In genomic region chr2:234753701-234754100, GRCh38 we compare ENCODE assay signal across 32 cellular contexts.
"Had no signal": no experiment of that assay in that cellular context is flagged by ENCODE, and none has a peak within 500 bp of the region (broad histone marks: within the 10 kb centered on the region; RNA-seq: fewer than 3 reads in every experiment).

No MANE protein-coding gene starts in this region.

- H3K36me3 ChIP-seq: colonic mucosa, left lung, thyroid gland, upper lobe of left lung, vagina had no signal

- H3K27ac ChIP-seq: body of pancreas, colonic mucosa, dorsolateral prefrontal cortex, left lung, thyroid gland, upper lobe of left lung, vagina, VCaP had no signal

- ATAC-seq: activated naive CD4-positive, alpha-beta T cell treated with anti-CD3 and anti-CD28 coated beads, Interleukin-2, amount 50 U/mL, for 72 hours; activated T-cell treated with anti-CD3 and anti-CD28 coated beads, Interleukin-2, amount 50 U/mL, for 72 hours; body of pancreas; left lung; right cardiac atrium; stimulated activated effector memory CD8-positive, alpha-beta T cell treated with anti-CD3 and anti-CD28 coated beads, Interleukin-12 subunit alpha, Interleukin-12 subunit beta, amount 100 ng/mL, for 72 hours had no signal

- DNase-seq: activated CD4-positive, alpha-beta T cell treated with anti-CD3 and anti-CD28 coated beads for 4 hours; activated CD4-positive, alpha-beta T cell treated with anti-CD3 and anti-CD28 coated beads, Interleukin-2, amount 50 U/mL, for 4 hours; activated naive CD4-positive, alpha-beta T cell; activated T-cell treated with anti-CD3 and anti-CD28 coated beads for 4 hours; activated T-cell treated with anti-CD3 and anti-CD28 coated beads, Interleukin-2, amount 50 U/mL, for 72 hours; anterior cingulate cortex; body of pancreas; colonic mucosa; dorsolateral prefrontal cortex; effector memory CD4-positive, alpha-beta T cell; erythroblast; foreskin fibroblast; head of caudate nucleus; hippocampal formation; kidney; left lung; naive B cell; nucleus accumbens; right cardiac atrium; stimulated activated CD4-positive, alpha-beta T cell treated with anti-CD3 and anti-CD28 coated beads, Interleukin-4, amount 100 ng/mL, for 24 hours; substantia nigra; T-helper 9 cell; thyroid gland; upper lobe of left lung had no signal

- H3K4me3 Mint-ChIP-seq: activated T-cell treated with anti-CD3 and anti-CD28 coated beads, Interleukin-2, amount 50 U/mL, for 72 hours; naive B cell; stimulated activated effector memory CD8-positive, alpha-beta T cell treated with anti-CD3 and anti-CD28 coated beads, Interleukin-12 subunit alpha, Interleukin-12 subunit beta, amount 100 ng/mL, for 72 hours; stimulated activated naive CD8-positive, alpha-beta T cell treated with anti-CD3 and anti-CD28 coated beads, Interleukin-15, Interleukin-2, amounts not matched to agents 100 ng/mL and 50 ng/mL, for 24 hours; T-helper 1 cell treated with Interleukin-12 subunit alpha and Interleukin-12 subunit beta and Interleukin-4 antibody, amounts not matched to agents 30 μg/mL and 1 μg/mL, for 36 hours had no signal

- H3K4me1 Mint-ChIP-seq: naive B cell; stimulated activated effector memory CD8-positive, alpha-beta T cell treated with anti-CD3 and anti-CD28 coated beads, Interleukin-12 subunit alpha, Interleukin-12 subunit beta, amount 100 ng/mL, for 72 hours had no signal

- H3K9me3 Mint-ChIP-seq: stimulated activated effector memory CD8-positive, alpha-beta T cell treated with anti-CD3 and anti-CD28 coated beads, Interleukin-12 subunit alpha, Interleukin-12 subunit beta, amount 100 ng/mL, for 72 hours had no signal

- H3K9me3 ChIP-seq: body of pancreas, colonic mucosa, left lung, thyroid gland, upper lobe of left lung, vagina had no signal

- H3K4me1 ChIP-seq: body of pancreas, colonic mucosa, left lung, thyroid gland, upper lobe of left lung, vagina had no signal

- H3K36me3 Mint-ChIP-seq: activated naive CD4-positive, alpha-beta T cell treated with anti-CD3 and anti-CD28 coated beads, Interleukin-2, amount 50 U/mL, for 72 hours; naive B cell; stimulated activated effector memory CD8-positive, alpha-beta T cell treated with anti-CD3 and anti-CD28 coated beads, Interleukin-12 subunit alpha, Interleukin-12 subunit beta, amount 100 ng/mL, for 72 hours had no signal

- H3K27me3 ChIP-seq: body of pancreas, colonic mucosa, dorsolateral prefrontal cortex, left lung, thyroid gland, upper lobe of left lung, vagina had no signal

- H3K4me3 ChIP-seq: body of pancreas, colonic mucosa, dorsolateral prefrontal cortex, left lung, lung, skin epidermis, thyroid gland, upper lobe of left lung, vagina had no signal

- H3K27ac Mint-ChIP-seq: activated naive CD4-positive, alpha-beta T cell treated with anti-CD3 and anti-CD28 coated beads, Interleukin-2, amount 50 U/mL, for 72 hours; activated T-cell treated with anti-CD3 and anti-CD28 coated beads, Interleukin-2, amount 50 U/mL, for 72 hours; stimulated activated effector memory CD8-positive, alpha-beta T cell treated with anti-CD3 and anti-CD28 coated beads, Interleukin-12 subunit alpha, Interleukin-12 subunit beta, amount 100 ng/mL, for 72 hours; stimulated activated naive CD8-positive, alpha-beta T cell treated with anti-CD3 and anti-CD28 coated beads, Interleukin-15, Interleukin-2, amounts not matched to agents 100 ng/mL and 50 ng/mL, for 24 hours; T-helper 1 cell treated with Interleukin-12 subunit alpha and Interleukin-12 subunit beta and Interleukin-4 antibody, amounts not matched to agents 30 μg/mL and 1 μg/mL, for 36 hours had no signal
